In genomic region chr5:128973244-128973643, GRCh38 we compare ENCODE assay signal across 32 cellular contexts. TPM values are rescaled to one million over a fixed set of nuclear protein-coding genes. Genes with fewer than 3 reads are reported as not detected.
"Had no signal": no experiment of that assay in that cellular context is flagged by ENCODE, and none has a peak within 500 bp of the region (broad histone marks: within the 10 kb centered on the region; RNA-seq: fewer than 3 reads in every experiment).

No MANE protein-coding gene starts in this region.

- H3K27ac ChIP-seq: adrenal gland, body of pancreas, esophagus muscularis mucosa, foreskin keratinocyte, gastrocnemius medialis, WERI-Rb-1 had no signal

- H3K4me3 ChIP-seq: adrenal gland, body of pancreas, esophagus muscularis mucosa, gastrocnemius medialis had no signal

- DNase-seq: activated B cell treated with CpG ODN at 0.5 μM for 24 hours; activated CD4-positive, alpha-beta T cell treated with anti-CD3 and anti-CD28 coated beads for 48 hours; activated CD4-positive, alpha-beta T cell treated with anti-CD3 and anti-CD28 coated beads, Interleukin-2, amount 50 U/mL, for 1 hour; activated CD4-positive, alpha-beta T cell treated with anti-CD3 and anti-CD28 coated beads, Interleukin-2, amount 50 U/mL, for 48 hours; activated CD8-positive, alpha-beta memory T cell treated with anti-CD3 and anti-CD28 coated beads, Interleukin-2, amount 10 ng/mL, durations not matched to agents 7 days and 5 days; activated CD8-positive, alpha-beta memory T cell treated with anti-CD3 and anti-CD28 coated beads, Interleukin-2, amount 50 U/mL, for 4 hours; activated CD8-positive, alpha-beta T cell treated with anti-CD3 and anti-CD28 coated beads for 36 hours; activated effector memory CD4-positive, alpha-beta T cell treated with anti-CD3 and anti-CD28 coated beads, Interleukin-2, amount 50 U/mL, for 16 hours; activated naive CD4-positive, alpha-beta T cell treated with anti-CD3 and anti-CD28 coated beads for 36 hours; activated naive CD8-positive, alpha-beta T cell treated with anti-CD3 and anti-CD28 coated beads for 36 hours; activated naive CD8-positive, alpha-beta T cell treated with anti-CD3 and anti-CD28 coated beads, Interleukin-2, amount 50 U/mL, for 24 hours; activated T-cell treated with anti-CD3 and anti-CD28 coated beads, Interleukin-2, amount 50 U/mL, for 1 hour; activated T-cell treated with anti-CD3 and anti-CD28 coated beads, Interleukin-2, amount 50 U/mL, for 48 hours; adrenal gland; amygdala; body of pancreas; cortex of kidney; dermis blood vessel endothelial cell; effector CD4-positive, alpha-beta T cell; effector memory CD8-positive, alpha-beta T cell; erythroblast; foreskin keratinocyte; gastrocnemius medialis; glutamatergic neuron; heart left ventricle; T-helper 2 cell; WERI-Rb-1 had no signal

RNA-seq across cellular contexts. Expression of gene SLC27A6, which starts 8.0 kb away (rescaled TPM):
- total RNA-seq: activated B cell treated with CpG ODN at 0.5 μM for 24 hours; activated CD8-positive, alpha-beta memory T cell treated with anti-CD3 and anti-CD28 coated beads for 36 hours; activated CD8-positive, alpha-beta memory T cell treated with anti-CD3 and anti-CD28 coated beads, Interleukin-2, amount 10 ng/mL, durations not matched to agents 7 days and 5 days; activated CD8-positive, alpha-beta T cell treated with anti-CD3 and anti-CD28 coated beads for 36 hours; activated naive CD4-positive, alpha-beta T cell treated with anti-CD3 and anti-CD28 coated beads for 36 hours; activated naive CD8-positive, alpha-beta T cell treated with anti-CD3 and anti-CD28 coated beads for 36 hours; activated T-helper 1 cell treated with anti-CD3 and anti-CD28 coated beads, Interleukin-12 subunit alpha, Interleukin-12 subunit beta, Interleukin-2, Interleukin-4 antibody, amounts not matched to agents 30 ng/mL and 10 ng/mL and 1 ng/mL, durations not matched to agents 14 hours and 24 hours and 36 hours; activated T-helper 2 cell treated with anti-CD3 and anti-CD28 coated beads, Interferon-gamma antibody, Interleukin-2, Interleukin-4, amounts not matched to agents 10 μg/mL and 5 μg/mL and 100 μg/mL, durations not matched to agents 14 hours and 24 hours and 36 hours; dermis blood vessel endothelial cell; T-helper 1 cell treated with Interleukin-12 subunit alpha and Interleukin-12 subunit beta and Interleukin-4 antibody, amounts not matched to agents 30 ng/mL and 1 ng/mL, for 36 hours had no signal
